23 cellular contexts compared by ENCODE assay signal in genomic region chr1:38584408-38585037, GRCh38.
"Had no signal": no experiment of that assay in that cellular context is flagged by ENCODE, and none has a peak within 500 bp of the region (broad histone marks: within the 10 kb centered on the region; RNA-seq: fewer than 3 reads in every experiment).

No MANE protein-coding gene starts in this region.

- FAIRE-seq: colon, urothelium cell line had no signal

- H3K9me3 ChIP-seq: gastrocnemius medialis, prostate gland, tibial nerve had no signal

- H3K27ac ChIP-seq: gastrocnemius medialis, left ventricle myocardium inferior, prostate gland, skin epidermis, tibial nerve had no signal

- H3K36me3 Mint-ChIP-seq: activated naive CD4-positive, alpha-beta T cell treated with anti-CD3 and anti-CD28 coated beads, Interleukin-2, amount 10 ng/mL, durations not matched to agents 7 days and 5 days; brain had no signal

- H3K27ac Mint-ChIP-seq: activated naive CD4-positive, alpha-beta T cell treated with anti-CD3 and anti-CD28 coated beads, Interleukin-2, amount 10 ng/mL, durations not matched to agents 7 days and 5 days; activated naive CD8-positive, alpha-beta T cell treated with anti-CD3 and anti-CD28 coated beads, Interleukin-2, amount 50 U/mL, for 24 hours; activated T-helper 17 cell treated with anti-CD3 and anti-CD28 coated beads, Interleukin-2, amount 50 U/mL, for 72 hours; brain; stimulated activated naive CD8-positive, alpha-beta T cell treated with anti-CD3 and anti-CD28 coated beads, Interleukin-15, Interleukin-2, amounts not matched to agents 100 ng/mL and 50 ng/mL, for 24 hours; T-helper 1 cell treated with Interleukin-12 subunit alpha and Interleukin-12 subunit beta and Interleukin-4 antibody, amounts not matched to agents 30 μg/mL and 1 μg/mL, for 36 hours had no signal

- DNase-seq: activated CD4-positive, alpha-beta T cell treated with anti-CD3 and anti-CD28 coated beads, Interleukin-2, amount 50 U/mL, for 1 hour; activated naive CD4-positive, alpha-beta T cell treated with anti-CD3 and anti-CD28 coated beads, Interleukin-2, amount 10 ng/mL, durations not matched to agents 7 days and 5 days; activated naive CD8-positive, alpha-beta T cell treated with anti-CD3 and anti-CD28 coated beads, Interleukin-2, amount 50 U/mL, for 24 hours; activated T-cell treated with anti-CD3 and anti-CD28 coated beads, Interleukin-2, amount 50 U/mL, for 1 hour; anterior cingulate cortex; caudate nucleus; gastrocnemius medialis; head of caudate nucleus; kidney glomerular epithelial cell; left ventricle myocardium inferior; mammary epithelial cell; right cardiac atrium had no signal

- H3K4me1 ChIP-seq: gastrocnemius medialis, prostate gland had no signal

- H3K4me3 ChIP-seq: gastrocnemius medialis, left ventricle myocardium inferior, prostate gland, skin epidermis, tibial nerve had no signal

- ATAC-seq: activated CD4-positive, CD25-positive, alpha-beta regulatory T cell treated with anti-CD3 and anti-CD28 coated beads, Interleukin-2, amount 50 U/mL, for 24 hours; activated naive CD8-positive, alpha-beta T cell treated with anti-CD3 and anti-CD28 coated beads, Interleukin-2, amount 50 U/mL, for 24 hours; activated T-helper 17 cell treated with anti-CD3 and anti-CD28 coated beads, Interleukin-2, amount 50 U/mL, for 72 hours; gastrocnemius medialis; right cardiac atrium had no signal

- H3K9me3 Mint-ChIP-seq: activated T-helper 17 cell treated with anti-CD3 and anti-CD28 coated beads, Interleukin-2, amount 50 U/mL, for 72 hours; stimulated activated naive CD8-positive, alpha-beta T cell treated with anti-CD3 and anti-CD28 coated beads, Interleukin-15, Interleukin-2, amounts not matched to agents 100 ng/mL and 50 ng/mL, for 24 hours had no signal

- H3K4me3 Mint-ChIP-seq: activated naive CD4-positive, alpha-beta T cell treated with anti-CD3 and anti-CD28 coated beads, Interleukin-2, amount 10 ng/mL, durations not matched to agents 7 days and 5 days; activated naive CD8-positive, alpha-beta T cell treated with anti-CD3 and anti-CD28 coated beads, Interleukin-2, amount 50 U/mL, for 24 hours; activated T-helper 17 cell treated with anti-CD3 and anti-CD28 coated beads, Interleukin-2, amount 50 U/mL, for 72 hours; brain; neural crest cell; stimulated activated naive CD8-positive, alpha-beta T cell treated with anti-CD3 and anti-CD28 coated beads, Interleukin-15, Interleukin-2, amounts not matched to agents 100 ng/mL and 50 ng/mL, for 24 hours; T-helper 1 cell treated with Interleukin-12 subunit alpha and Interleukin-12 subunit beta and Interleukin-4 antibody, amounts not matched to agents 30 μg/mL and 1 μg/mL, for 36 hours had no signal

- H3K36me3 ChIP-seq: gastrocnemius medialis, left ventricle myocardium inferior, prostate gland, tibial nerve had no signal
